28 cellular contexts compared by ENCODE assay signal in genomic region chr7:123862775-123863174, GRCh38. TPM values are rescaled to one million over a fixed set of nuclear protein-coding genes. Genes with fewer than 3 reads are reported as not detected.
"Had no signal": no experiment of that assay in that cellular context is flagged by ENCODE, and none has a peak within 500 bp of the region (broad histone marks: within the 10 kb centered on the region; RNA-seq: fewer than 3 reads in every experiment).

No MANE protein-coding gene starts in this region.

- H3K4me3 ChIP-seq: colonic mucosa, esophagus squamous epithelium, gastrocnemius medialis, heart right ventricle, left lung, lower lobe of right lung, mucosa of descending colon had no signal

- H3K27me3 ChIP-seq: colonic mucosa, esophagus squamous epithelium, gastrocnemius medialis, heart right ventricle, left lung had no signal

- DNase-seq: colonic mucosa; cortex of kidney; effector CD8-positive, alpha-beta T cell; effector memory CD8-positive, alpha-beta T cell; endodermal cell; erythroblast; esophagus squamous epithelium; foreskin fibroblast; gastrocnemius medialis; glutamatergic neuron; head of caudate nucleus; heart right ventricle; hippocampal formation; left cardiac atrium; left lung; left ventricle myocardium superior; lower lobe of right lung; mesenchymal stem cell; mucosa of descending colon; naive B cell had no signal

- ATAC-seq: effector memory CD8-positive, alpha-beta T cell; esophagus mucosa; gastrocnemius medialis; heart right ventricle; left cardiac atrium; left lung; left ventricle myocardium superior; lower lobe of right lung; mucosa of descending colon had no signal

- H3K9me3 Mint-ChIP-seq: effector memory CD8-positive, alpha-beta T cell had no signal

- H3K4me1 ChIP-seq: colonic mucosa, esophagus squamous epithelium, left lung had no signal

- FAIRE-seq: endometrium, islet of Langerhans, keratinocyte had no signal

- H3K27ac Mint-ChIP-seq: dendritic cell treated with granulocyte-macrophage colony-stimulating factor and Interleukin-4, amounts not matched to agents 40 ng/mL and 50 ng/mL, for 4 days; effector memory CD8-positive, alpha-beta T cell; naive B cell had no signal

- H3K27ac ChIP-seq: esophagus squamous epithelium, gastrocnemius medialis, heart right ventricle, left lung, lower lobe of right lung had no signal

- H3K36me3 ChIP-seq: colonic mucosa, esophagus squamous epithelium, gastrocnemius medialis, heart right ventricle, left lung, lower lobe of right lung had no signal

- H3K4me1 Mint-ChIP-seq: naive B cell had no signal

- H3K9me3 ChIP-seq: colonic mucosa, esophagus squamous epithelium, gastrocnemius medialis, heart right ventricle, left lung, lower lobe of right lung, mucosa of descending colon had no signal

- H3K4me3 Mint-ChIP-seq: dendritic cell treated with granulocyte-macrophage colony-stimulating factor and Interleukin-4, amounts not matched to agents 40 ng/mL and 50 ng/mL, for 4 days; effector memory CD8-positive, alpha-beta T cell; endodermal cell; mesothelial cell of epicardium; naive B cell had no signal

RNA-seq across cellular contexts. Expression of gene HYAL4, which starts 17.8 kb away (rescaled TPM):
- total RNA-seq: colonic mucosa, esophagus mucosa, kidney epithelial cell, left cardiac atrium, left lung, left ventricle myocardium superior, lower lobe of right lung, mesenteric fat pad, mesothelial cell of epicardium, mucosa of descending colon had no signal
